In genomic region chr5:59741599-59741998, GRCh38 we compare ENCODE assay signal across 2 cellular contexts.
TF ChIP-seq lines count a peak whose summit lies in the region.

No MANE protein-coding gene starts in this region.

TF ChIP-seq in HepG2, 621 proteins besides CTCF, POLR2A, EP300 and RAD21:
- TF ChIP-seq ZNF782 (CRISPR knock-in tag; IDR thresholded peaks at IDR 0.05; ENCODE audit: borderline replicate concordance), result no peak
- TF ChIP-seq MAFK (conservative IDR thresholded peaks at IDR 0.05 in 1 of 2, IDR thresholded peaks at IDR 0.05 in 1 of 2; ENCODE audit: low read length in 2 of 2), result peak in 1 of 2 experiments; percentile 75; a peak in 2 of 4 replicates
- peak; percentile 47; the same call in 1 of the 2 replicates for TF ChIP-seq MAFF (IDR thresholded peaks at IDR 0.05; ENCODE audit: low read depth, low read length)

TF ChIP-seq in IMR-90, 13 proteins besides CTCF, POLR2A, EP300 and RAD21:
- no peak for TF ChIP-seq MAZ (IDR thresholded peaks at IDR 0.05; ENCODE audit: borderline replicate concordance, low read depth, low read length)
- no peak for TF ChIP-seq SMC3 (IDR thresholded peaks at IDR 0.05; ENCODE audit: low read depth, low read length)
- no peak for TF ChIP-seq RCOR1 (IDR thresholded peaks at IDR 0.05; ENCODE audit: insufficient replicate concordance, low read length)
- TF ChIP-seq MAFK (IDR thresholded peaks at IDR 0.05; ENCODE audit: low read depth, low read length), result peak; percentile 70
